ENCODE assay signal across 1 cellular context in genomic region chr15:68924866-68925599, GRCh38.
TF ChIP-seq lines count a peak whose summit lies in the region.

No MANE protein-coding gene starts in this region.

TF ChIP-seq in HepG2, 621 proteins besides CTCF, POLR2A, EP300 and RAD21 (continued from another document):
- TF ChIP-seq SIN3B (IDR thresholded peaks at IDR 0.05; ENCODE audit: low read length) (peak; percentile 37; the same call in 1 of the 2 replicates), ATF4 (CRISPR knock-in tag; IDR thresholded peaks at IDR 0.05) (peak in 1 of 2 experiments; percentile 34; a peak in 1 of 4 replicates), CEBPB (IDR thresholded peaks at IDR 0.05; ENCODE audit: borderline replicate concordance, low read depth, low read length) (peak; percentile 9; the same call in 1 of the 2 replicates), ZBTB10 (CRISPR knock-in tag; IDR thresholded peaks at IDR 0.05; ENCODE audit: borderline replicate concordance) (no peak), SMC3 (IDR thresholded peaks at IDR 0.05; ENCODE audit: low read length) (peak; percentile 88)
